Comparison of ENCODE assay signal across 9 cellular contexts in the genomic region with DNA sequence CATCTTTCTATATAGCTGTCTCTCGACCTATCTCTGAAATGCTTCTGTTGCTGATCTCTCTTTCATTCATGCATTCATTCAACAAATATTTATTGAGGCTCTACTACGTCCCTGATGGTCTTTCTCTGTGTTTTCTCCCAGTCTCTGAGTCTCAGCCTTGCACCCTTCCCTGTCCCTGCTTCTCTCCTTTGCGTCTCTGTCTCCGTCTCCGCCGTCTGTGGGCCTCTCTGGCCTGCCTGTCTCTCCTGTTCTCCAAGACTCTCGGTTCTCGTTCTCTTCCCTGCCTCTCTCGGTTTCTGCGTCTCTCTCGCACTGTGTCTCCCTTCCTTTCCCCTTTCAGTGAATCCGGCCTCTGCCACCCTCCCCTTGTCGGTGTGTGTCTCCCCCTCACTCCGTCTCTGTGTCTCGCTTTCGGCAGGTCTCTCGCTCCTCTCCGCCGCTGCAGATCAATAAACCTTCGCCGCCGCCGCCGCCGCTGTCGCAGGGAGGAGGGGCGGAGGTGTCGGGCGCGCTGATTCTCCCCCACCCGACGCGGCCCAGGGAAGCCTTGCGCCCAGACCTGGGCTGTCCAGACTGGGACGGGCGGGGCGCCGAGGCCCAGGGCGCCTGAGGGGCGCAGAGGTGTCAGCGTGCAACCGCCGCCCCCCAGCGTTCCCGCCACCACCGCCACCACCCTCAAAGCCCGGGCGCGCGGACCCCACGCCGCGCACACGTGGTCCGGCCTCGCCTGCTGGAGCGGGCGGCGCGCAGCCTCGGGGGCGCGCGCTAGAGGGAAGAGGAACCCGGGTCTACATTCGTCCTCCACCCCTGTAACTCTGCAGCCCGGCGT. TPM values are rescaled to one million over a fixed set of nuclear protein-coding genes. Genes with fewer than 3 reads are reported as not detected.
A peak's percentile ranks its signal among the peaks of the same experiment; 100 is the strongest.
DNase-seq lines count a peak whose midpoint lies in the region; ATAC-seq and TF ChIP-seq lines count a peak whose summit lies in the region.
"Had no signal": no experiment of that assay in that cellular context is flagged by ENCODE, and none has a peak within 500 bp of the region (broad histone marks: within the 10 kb centered on the region; RNA-seq: fewer than 3 reads in every experiment).

No MANE protein-coding gene starts in this region.

- H3K36me3 Mint-ChIP-seq in activated T-helper 1 cell treated with anti-CD3 and anti-CD28 coated beads, Interleukin-12 subunit alpha, Interleukin-12 subunit beta, Interleukin-2, Interleukin-4 antibody, amounts not matched to agents 30 ng/mL and 10 ng/mL and 1 ng/mL, durations not matched to agents 14 hours and 24 hours and 36 hours (ENCODE audit: low read depth): peaks cover 4% of the 10 kb centered on the region

- peak overlapping the region; percentile 98 for H3K27ac ChIP-seq in 22Rv1
- no peak overlapping the region for H3K27ac ChIP-seq in HEK293 (ENCODE audit: extremely low read depth, low read depth, low read length)
- no peak overlapping the region for H3K27ac ChIP-seq in lower lobe of right lung
- no peak overlapping the region for H3K27ac ChIP-seq in RWPE1
- no peak overlapping the region for H3K27ac ChIP-seq in tibial artery
- H3K27ac ChIP-seq: foreskin keratinocyte had no signal

- H3K4me1 Mint-ChIP-seq in activated T-helper 1 cell treated with anti-CD3 and anti-CD28 coated beads, Interleukin-12 subunit alpha, Interleukin-12 subunit beta, Interleukin-2, Interleukin-4 antibody, amounts not matched to agents 30 ng/mL and 10 ng/mL and 1 ng/mL, durations not matched to agents 14 hours and 24 hours and 36 hours (ENCODE audit: low read depth): peaks cover 49% of the 10 kb centered on the region

- ATAC-seq in lower lobe of right lung: no peak
- ATAC-seq: foreskin keratinocyte had no signal

- peak overlapping the region; percentile 80 for H3K4me3 Mint-ChIP-seq in activated T-helper 1 cell treated with anti-CD3 and anti-CD28 coated beads, Interleukin-12 subunit alpha, Interleukin-12 subunit beta, Interleukin-2, Interleukin-4 antibody, amounts not matched to agents 30 ng/mL and 10 ng/mL and 1 ng/mL, durations not matched to agents 14 hours and 24 hours and 36 hours

- no peak for DNase-seq in activated T-helper 1 cell treated with anti-CD3 and anti-CD28 coated beads, Interleukin-12 subunit alpha, Interleukin-12 subunit beta, Interleukin-2, Interleukin-4 antibody, amounts not matched to agents 30 ng/mL and 10 ng/mL and 1 ng/mL, durations not matched to agents 14 hours and 24 hours and 36 hours (ENCODE audit: low spot score)
- DNase-seq in lower lobe of right lung (no peak), AG08395 (ENCODE audit: low spot score) (no peak), RWPE1 (ENCODE audit: low spot score) (no peak), tibial artery (no peak), cerebellum (ENCODE audit: low spot score) (no peak)

- CTCF ChIA-PET in HEK293 (lab: Yijun Ruan, JAX) (interaction anchor here (0.8 to 3.7 kb wide), 9 partner anchors 8 to 604 kb away, joined by 3 to 33 read pairs (median 4); no protein-coding TSS in a partner anchor), RWPE1 (lab: Yijun Ruan, JAX) (interaction anchor here (1.9 kb wide), 1 partner anchor 10 kb away, joined by 6 read pairs; no protein-coding TSS in a partner anchor)

- H3K4me3 ChIP-seq in HEK293 (ENCODE audit: low read depth, low read length) (no peak overlapping the region), lower lobe of right lung (peak overlapping the region; percentile 38), tibial artery (no peak overlapping the region)

- H3K4me1 ChIP-seq in HEK293 (ENCODE audit: control insufficient read depth, insufficient read depth, low read length) (peaks cover 13% of the 10 kb centered on the region), lower lobe of right lung (peaks cover 66% of the 10 kb centered on the region), tibial artery (peaks cover 0 to 84% (median 58%) of the 10 kb centered on the region in 4 donors)

- H3K9me3 Mint-ChIP-seq in activated T-helper 1 cell treated with anti-CD3 and anti-CD28 coated beads, Interleukin-12 subunit alpha, Interleukin-12 subunit beta, Interleukin-2, Interleukin-4 antibody, amounts not matched to agents 30 ng/mL and 10 ng/mL and 1 ng/mL, durations not matched to agents 14 hours and 24 hours and 36 hours: no peaks in the 10 kb centered on the region

- intact Hi-C loops in activated T-helper 1 cell treated with anti-CD3 and anti-CD28 coated beads, Interleukin-12 subunit alpha, Interleukin-12 subunit beta, Interleukin-2, Interleukin-4 antibody, amounts not matched to agents 30 ng/mL and 10 ng/mL and 1 ng/mL, durations not matched to agents 14 hours and 24 hours and 36 hours (cut with micrococcal nuclease): loop anchor here (1.0 to 10.0 kb wide), 5 partner anchors 10 to 757 kb away; a partner anchor contains a TSS
- intact Hi-C loops in lower lobe of right lung (cut with DNase I) (no loop called here), tibial artery (cut with DNase I; ENCODE audit: low total_unique reads) (no loop called here)

- no peaks in the 10 kb centered on the region for H3K36me3 ChIP-seq in HEK293 (ENCODE audit: control insufficient read depth in 2 of 2, insufficient read depth in 1 of 2, low read length in 2 of 2)
- no peaks in the 10 kb centered on the region for H3K36me3 ChIP-seq in lower lobe of right lung
- no peaks in the 10 kb centered on the region for H3K36me3 ChIP-seq in tibial artery

- H3K27me3 ChIP-seq in lower lobe of right lung (ENCODE audit: low read depth): peaks cover 56% of the 10 kb centered on the region
- H3K27me3 ChIP-seq in tibial artery: peaks cover 9 to 57% of the 10 kb centered on the region in 2 donors

- H3K27ac Mint-ChIP-seq in activated T-helper 1 cell treated with anti-CD3 and anti-CD28 coated beads, Interleukin-12 subunit alpha, Interleukin-12 subunit beta, Interleukin-2, Interleukin-4 antibody, amounts not matched to agents 30 ng/mL and 10 ng/mL and 1 ng/mL, durations not matched to agents 14 hours and 24 hours and 36 hours: peak overlapping the region; percentile 59

- TF ChIP-seq CTCF in 22Rv1 (IDR thresholded peaks at IDR 0.05) (no peak), HEK293 (tag by site-specific recombination; IDR thresholded peaks at IDR 0.05) (no peak), lower lobe of right lung (IDR thresholded peaks at IDR 0.05) (no peak), RWPE1 (conservative IDR thresholded peaks at IDR 0.05; ENCODE audit: low read depth) (no peak), tibial artery (IDR thresholded peaks at IDR 0.05) (no peak)

- POLR2A ChIA-PET in HEK293 (lab: Yijun Ruan, JAX) (interaction anchor here (0.9 to 2.1 kb wide), 5 partner anchors 11 to 47 kb away, joined by 3 to 6 read pairs (median 5); a partner anchor contains a TSS), RWPE1 (lab: Yijun Ruan, JAX; ENCODE audit: low non-redundant PET) (no interaction called here)

- H3K9me3 ChIP-seq in HEK293 (ENCODE audit: control insufficient read depth, insufficient read depth, low read depth, low read length): no peaks in the 10 kb centered on the region
- H3K9me3 ChIP-seq in lower lobe of right lung: no peaks in the 10 kb centered on the region
- no peaks in the 10 kb centered on the region for H3K9me3 ChIP-seq in tibial artery

- peaks cover 54% of the 10 kb centered on the region for H3K27me3 Mint-ChIP-seq in activated T-helper 1 cell treated with anti-CD3 and anti-CD28 coated beads, Interleukin-12 subunit alpha, Interleukin-12 subunit beta, Interleukin-2, Interleukin-4 antibody, amounts not matched to agents 30 ng/mL and 10 ng/mL and 1 ng/mL, durations not matched to agents 14 hours and 24 hours and 36 hours (ENCODE audit: insufficient read depth)

TF ChIP-seq in HEK293, 187 proteins besides CTCF, POLR2A, EP300 and RAD21 (continues in another document):
- TF ChIP-seq ZNF366 (tag by site-specific recombination; conservative IDR thresholded peaks at IDR 0.05): peak; percentile 65; the same call in 1 of the 2 replicates
- TF ChIP-seq ZNF223 (tag by site-specific recombination; IDR thresholded peaks at IDR 0.05): no peak
- TF ChIP-seq, protein P1, sequence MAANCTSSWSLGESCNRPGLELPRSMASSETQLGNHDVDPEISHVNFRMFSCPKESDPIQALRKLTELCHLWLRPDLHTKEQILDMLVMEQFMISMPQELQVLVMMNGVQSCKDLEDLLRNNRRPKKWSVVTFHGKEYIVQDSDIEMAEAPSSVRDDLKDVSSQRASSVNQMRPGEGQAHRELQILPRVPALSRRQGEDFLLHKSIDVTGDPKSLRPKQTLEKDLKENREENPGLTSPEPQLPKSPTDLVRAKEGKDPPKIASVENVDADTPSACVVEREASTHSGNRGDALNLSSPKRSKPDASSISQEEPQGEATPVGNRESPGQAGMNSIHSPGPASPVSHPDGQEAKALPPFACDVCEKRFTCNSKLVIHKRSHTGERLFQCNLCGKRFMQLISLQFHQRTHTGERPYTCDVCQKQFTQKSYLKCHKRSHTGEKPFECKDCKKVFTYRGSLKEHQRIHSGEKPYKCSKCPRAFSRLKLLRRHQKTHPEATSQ (tag by site-specific recombination; IDR thresholded peaks at IDR 0.05): 0 out of 2 replicates have a peak, but pooled peaks have one; percentile 28
- peak; percentile 100 for TF ChIP-seq ZNF664 (tag by site-specific recombination; IDR thresholded peaks at IDR 0.05)
- peak; percentile 29; the same call in 1 of the 2 replicates for TF ChIP-seq TCF7L2 (IDR thresholded peaks at IDR 0.05; ENCODE audit: borderline replicate concordance, low read depth, low read length)

RNA-seq across cellular contexts. Expression of a gene that starts 3.0 kb away (rescaled TPM):
- 2.8 and 3.0 TPM in 2 replicates for total RNA-seq in activated T-helper 1 cell treated with anti-CD3 and anti-CD28 coated beads, Interleukin-12 subunit alpha, Interleukin-12 subunit beta, Interleukin-2, Interleukin-4 antibody, amounts not matched to agents 30 ng/mL and 10 ng/mL and 1 ng/mL, durations not matched to agents 14 hours and 24 hours and 36 hours
- 1.0 TPM for total RNA-seq in lower lobe of right lung
- total RNA-seq in cerebellum: 7.3 TPM

RNA-seq across cellular contexts. Expression of a gene that starts 18.1 kb away (rescaled TPM):
- total RNA-seq in activated T-helper 1 cell treated with anti-CD3 and anti-CD28 coated beads, Interleukin-12 subunit alpha, Interleukin-12 subunit beta, Interleukin-2, Interleukin-4 antibody, amounts not matched to agents 30 ng/mL and 10 ng/mL and 1 ng/mL, durations not matched to agents 14 hours and 24 hours and 36 hours: 5.7 and 6.8 TPM in 2 replicates
- total RNA-seq in lower lobe of right lung (7.4 TPM), cerebellum (3.9 TPM)

RNA-seq across cellular contexts. Expression of a gene that starts 30.6 kb away (rescaled TPM):
- total RNA-seq in activated T-helper 1 cell treated with anti-CD3 and anti-CD28 coated beads, Interleukin-12 subunit alpha, Interleukin-12 subunit beta, Interleukin-2, Interleukin-4 antibody, amounts not matched to agents 30 ng/mL and 10 ng/mL and 1 ng/mL, durations not matched to agents 14 hours and 24 hours and 36 hours: 82.9 and 86.8 TPM in 2 replicates
- 121 TPM for total RNA-seq in lower lobe of right lung
- total RNA-seq in cerebellum: 27.6 TPM

RNA-seq across cellular contexts. Expression of a gene that starts 46.0 kb away (rescaled TPM):
- not detected in 2 replicates for total RNA-seq in activated T-helper 1 cell treated with anti-CD3 and anti-CD28 coated beads, Interleukin-12 subunit alpha, Interleukin-12 subunit beta, Interleukin-2, Interleukin-4 antibody, amounts not matched to agents 30 ng/mL and 10 ng/mL and 1 ng/mL, durations not matched to agents 14 hours and 24 hours and 36 hours
- total RNA-seq in lower lobe of right lung (144 TPM), cerebellum (6.9 TPM)

RNA-seq across cellular contexts. Expression of a gene that starts 48.1 kb away (rescaled TPM):
- total RNA-seq in activated T-helper 1 cell treated with anti-CD3 and anti-CD28 coated beads, Interleukin-12 subunit alpha, Interleukin-12 subunit beta, Interleukin-2, Interleukin-4 antibody, amounts not matched to agents 30 ng/mL and 10 ng/mL and 1 ng/mL, durations not matched to agents 14 hours and 24 hours and 36 hours: not detected in 2 replicates
- not detected for total RNA-seq in lower lobe of right lung
- not detected for total RNA-seq in cerebellum
- total RNA-seq: foreskin keratinocyte had no signal
